In the genomic region with DNA sequence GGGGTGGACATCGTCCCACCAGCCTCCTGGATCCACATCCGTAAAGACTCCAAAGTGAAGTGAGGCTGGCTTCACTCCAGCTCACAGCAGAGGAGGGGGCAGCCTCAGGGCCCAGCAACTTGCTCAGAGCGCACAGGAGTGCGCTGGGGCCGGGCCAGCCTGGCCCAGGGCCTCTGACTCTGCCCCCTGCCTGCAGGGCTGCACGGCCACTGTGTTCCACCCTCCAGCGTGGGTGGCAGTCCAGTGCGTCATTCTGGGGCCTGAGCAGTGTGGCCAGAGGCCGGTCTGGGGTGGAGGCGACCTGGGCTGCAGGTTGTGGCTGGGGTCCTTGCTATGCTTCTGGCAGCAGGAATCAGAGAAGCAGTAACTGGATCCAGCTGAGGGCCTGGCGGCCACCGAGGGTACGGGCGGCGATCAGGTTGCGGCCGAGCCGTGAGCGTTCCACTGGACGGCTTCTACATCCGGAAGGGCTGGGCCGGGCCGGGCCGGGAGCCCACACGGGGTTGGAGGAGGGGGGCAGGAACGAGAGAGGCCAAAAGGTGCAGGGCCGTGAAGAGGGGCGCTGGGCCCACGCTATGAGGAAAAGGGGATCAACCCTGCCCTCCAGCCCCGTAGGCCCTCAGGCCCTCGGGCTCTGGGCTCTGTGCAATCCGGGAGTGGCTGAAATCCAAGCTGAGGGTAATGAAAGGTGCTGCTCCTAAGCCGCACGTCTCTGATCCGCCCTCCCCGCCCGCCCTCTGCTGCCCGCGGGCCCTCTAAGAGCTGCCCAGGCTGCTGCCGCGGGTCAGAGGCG, we compare ENCODE assay signal across 14 cellular contexts. TPM values are rescaled to one million over a fixed set of nuclear protein-coding genes. Genes with fewer than 3 reads are reported as not detected.
A peak's percentile ranks its signal among the peaks of the same experiment; 100 is the strongest.
DNase-seq lines count a peak whose midpoint lies in the region; ATAC-seq and TF ChIP-seq lines count a peak whose summit lies in the region.
"Had no signal": no experiment of that assay in that cellular context is flagged by ENCODE, and none has a peak within 500 bp of the region (broad histone marks: within the 10 kb centered on the region; RNA-seq: fewer than 3 reads in every experiment).

A gene with protein sequence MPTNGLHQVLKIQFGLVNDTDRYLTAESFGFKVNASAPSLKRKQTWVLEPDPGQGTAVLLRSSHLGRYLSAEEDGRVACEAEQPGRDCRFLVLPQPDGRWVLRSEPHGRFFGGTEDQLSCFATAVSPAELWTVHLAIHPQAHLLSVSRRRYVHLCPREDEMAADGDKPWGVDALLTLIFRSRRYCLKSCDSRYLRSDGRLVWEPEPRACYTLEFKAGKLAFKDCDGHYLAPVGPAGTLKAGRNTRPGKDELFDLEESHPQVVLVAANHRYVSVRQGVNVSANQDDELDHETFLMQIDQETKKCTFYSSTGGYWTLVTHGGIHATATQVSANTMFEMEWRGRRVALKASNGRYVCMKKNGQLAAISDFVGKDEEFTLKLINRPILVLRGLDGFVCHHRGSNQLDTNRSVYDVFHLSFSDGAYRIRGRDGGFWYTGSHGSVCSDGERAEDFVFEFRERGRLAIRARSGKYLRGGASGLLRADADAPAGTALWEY (plus strand): TSS at position 787 of the 793 bp plus-strand sequence. CDS start 155 bp downstream, outside the sequence.

- H3K27ac Mint-ChIP-seq in GM23338 = no peak within 1 kb of the TSS
- no peak within 1 kb of the TSS for H3K27ac Mint-ChIP-seq in chondrocyte (ENCODE audit: unreplicated experiment)
- no peak within 1 kb of the TSS for H3K27ac Mint-ChIP-seq in mesothelial cell of epicardium
- H3K27ac Mint-ChIP-seq: activated CD4-positive, alpha-beta memory T cell treated with anti-CD3 and anti-CD28 coated beads, Interleukin-2, amount 10 ng/mL, durations not matched to agents 7 days and 5 days; activated naive CD4-positive, alpha-beta T cell treated with anti-CD3 and anti-CD28 coated beads, Interleukin-2, amount 50 U/mL, for 24 hours; dendritic cell treated with granulocyte-macrophage colony-stimulating factor and Interleukin-4, amounts not matched to agents 40 ng/mL and 50 ng/mL, for 4 days; T-helper 1 cell treated with Interleukin-12 subunit alpha and Interleukin-12 subunit beta and Interleukin-4 antibody, amounts not matched to agents 30 μg/mL and 1 μg/mL, for 36 hours had no signal

- H3K4me3 Mint-ChIP-seq in GM23338 (no peak within 1 kb of the TSS), chondrocyte (ENCODE audit: unreplicated experiment) (no peak within 1 kb of the TSS), mesothelial cell of epicardium (no peak within 1 kb of the TSS)
- H3K4me3 Mint-ChIP-seq: activated CD4-positive, alpha-beta memory T cell treated with anti-CD3 and anti-CD28 coated beads, Interleukin-2, amount 10 ng/mL, durations not matched to agents 7 days and 5 days; activated naive CD4-positive, alpha-beta T cell treated with anti-CD3 and anti-CD28 coated beads, Interleukin-2, amount 50 U/mL, for 24 hours; dendritic cell treated with granulocyte-macrophage colony-stimulating factor and Interleukin-4, amounts not matched to agents 40 ng/mL and 50 ng/mL, for 4 days; T-helper 1 cell treated with Interleukin-12 subunit alpha and Interleukin-12 subunit beta and Interleukin-4 antibody, amounts not matched to agents 30 μg/mL and 1 μg/mL, for 36 hours had no signal

- DNase-seq in AG09319 (ENCODE audit: extremely low read depth, low read depth) (no peak), GM23338 (ENCODE audit: low spot score) (no peak), chondrocyte (ENCODE audit: low spot score) (no peak), mesothelial cell of epicardium (ENCODE audit: low spot score in 2 of 2, unreplicated experiment in 2 of 2) (no peak), HuH-7 (ENCODE audit: low spot score) (no peak), kidney tubule cell (ENCODE audit: low spot score) (no peak), medulla oblongata (ENCODE audit: extremely low spot score) (no peak), mucosa of gallbladder (ENCODE audit: low spot score) (no peak)
- DNase-seq: activated CD4-positive, alpha-beta memory T cell treated with anti-CD3 and anti-CD28 coated beads, Interleukin-2, amount 10 ng/mL, durations not matched to agents 7 days and 5 days; small intestine had no signal

- 0 out of 2 replicates have a peak, but pooled peaks cover 4% of the 10 kb centered on the region for H3K9me2 ChIP-seq in GM23338 (ENCODE audit: insufficient read depth)

- no peaks in the 10 kb centered on the region for H3K4me1 ChIP-seq in GM23338 (ENCODE audit: insufficient read depth)

- no peak within 1 kb of the TSS for H3K4me2 ChIP-seq in GM23338

- no peaks in the 10 kb centered on the region for H3K9me3 Mint-ChIP-seq in GM23338
- no peaks in the 10 kb centered on the region for H3K9me3 Mint-ChIP-seq in chondrocyte (ENCODE audit: low read depth)
- no peaks in the 10 kb centered on the region for H3K9me3 Mint-ChIP-seq in mesothelial cell of epicardium
- H3K9me3 Mint-ChIP-seq: activated CD4-positive, alpha-beta memory T cell treated with anti-CD3 and anti-CD28 coated beads, Interleukin-2, amount 10 ng/mL, durations not matched to agents 7 days and 5 days; activated naive CD4-positive, alpha-beta T cell treated with anti-CD3 and anti-CD28 coated beads, Interleukin-2, amount 50 U/mL, for 24 hours; dendritic cell treated with granulocyte-macrophage colony-stimulating factor and Interleukin-4, amounts not matched to agents 40 ng/mL and 50 ng/mL, for 4 days; T-helper 1 cell treated with Interleukin-12 subunit alpha and Interleukin-12 subunit beta and Interleukin-4 antibody, amounts not matched to agents 30 μg/mL and 1 μg/mL, for 36 hours had no signal

- H2AFZ ChIP-seq in GM23338 = no peak within 1 kb of the TSS

- peaks cover 18% of the 10 kb centered on the region for H3K27me3 Mint-ChIP-seq in GM23338 (ENCODE audit: insufficient read depth, low read depth, poor library complexity)
- no peaks in the 10 kb centered on the region for H3K27me3 Mint-ChIP-seq in chondrocyte (ENCODE audit: low read depth)
- no peaks in the 10 kb centered on the region for H3K27me3 Mint-ChIP-seq in mesothelial cell of epicardium (ENCODE audit: low read depth)
- H3K27me3 Mint-ChIP-seq: activated CD4-positive, alpha-beta memory T cell treated with anti-CD3 and anti-CD28 coated beads, Interleukin-2, amount 10 ng/mL, durations not matched to agents 7 days and 5 days had no signal

- H3K36me3 Mint-ChIP-seq in GM23338 (ENCODE audit: low read depth) (no peaks in the 10 kb centered on the region), chondrocyte (ENCODE audit: low read depth) (no peaks in the 10 kb centered on the region), mesothelial cell of epicardium (no peaks in the 10 kb centered on the region)
- H3K36me3 Mint-ChIP-seq: activated naive CD4-positive, alpha-beta T cell treated with anti-CD3 and anti-CD28 coated beads, Interleukin-2, amount 50 U/mL, for 24 hours had no signal

- TF ChIP-seq CTCF in AG09319 (IDR thresholded peaks at IDR 0.05; ENCODE audit: low read depth, low read length) (peak; percentile 19), GM23338 (conservative IDR thresholded peaks at IDR 0.05; ENCODE audit: low read depth in 2 of 2) (no peak), chondrocyte (IDR thresholded peaks at IDR 0.05) (peak; percentile 65), mesothelial cell of epicardium (IDR thresholded peaks at IDR 0.05; ENCODE audit: unreplicated experiment) (no peak)

- no peaks in the 10 kb centered on the region for H3F3A ChIP-seq in GM23338 (replicated peaks; ENCODE audit: low read depth)

- no peak within 1 kb of the TSS for H3K4me3 ChIP-seq in GM23338

- H4K20me1 ChIP-seq in GM23338 (replicated peaks; ENCODE audit: insufficient read depth) = no peaks in the 10 kb centered on the region

- no peaks in the 10 kb centered on the region for H3K79me2 ChIP-seq in GM23338 (replicated peaks; ENCODE audit: insufficient read depth)

- H3K27me3 ChIP-seq in GM23338 (ENCODE audit: insufficient read depth) = 0 out of 2 replicates have a peak, but pooled peaks cover under 1% of the 10 kb centered on the region

- H3K4me1 Mint-ChIP-seq in GM23338 = no peaks in the 10 kb centered on the region; the same call in 2 of the 3 replicates
- H3K4me1 Mint-ChIP-seq in chondrocyte (ENCODE audit: low read depth) = peaks cover 13% of the 10 kb centered on the region
- H3K4me1 Mint-ChIP-seq in mesothelial cell of epicardium = peaks cover 4% of the 10 kb centered on the region
- H3K4me1 Mint-ChIP-seq: activated CD4-positive, alpha-beta memory T cell treated with anti-CD3 and anti-CD28 coated beads, Interleukin-2, amount 10 ng/mL, durations not matched to agents 7 days and 5 days; activated naive CD4-positive, alpha-beta T cell treated with anti-CD3 and anti-CD28 coated beads, Interleukin-2, amount 50 U/mL, for 24 hours had no signal

- H3K27ac ChIP-seq in GM23338 (ENCODE audit: low read depth) = no peak within 1 kb of the TSS
- H3K27ac ChIP-seq: heart left ventricle had no signal

- H3K36me3 ChIP-seq in GM23338 (ENCODE audit: insufficient read depth) = no peaks in the 10 kb centered on the region
- H3K36me3 ChIP-seq: heart left ventricle had no signal

- ATAC-seq in GM23338 = peak; percentile 21

TF ChIP-seq in GM23338, 12 proteins besides CTCF, POLR2A, EP300 and RAD21 (continues in another document):
- TF ChIP-seq STAT1 (IDR thresholded peaks at IDR 0.05; ENCODE audit: unreplicated experiment) (no peak), ZNF114 (CRISPR knock-in tag; IDR thresholded peaks at IDR 0.05) (no peak)
- TF ChIP-seq, protein P1, sequence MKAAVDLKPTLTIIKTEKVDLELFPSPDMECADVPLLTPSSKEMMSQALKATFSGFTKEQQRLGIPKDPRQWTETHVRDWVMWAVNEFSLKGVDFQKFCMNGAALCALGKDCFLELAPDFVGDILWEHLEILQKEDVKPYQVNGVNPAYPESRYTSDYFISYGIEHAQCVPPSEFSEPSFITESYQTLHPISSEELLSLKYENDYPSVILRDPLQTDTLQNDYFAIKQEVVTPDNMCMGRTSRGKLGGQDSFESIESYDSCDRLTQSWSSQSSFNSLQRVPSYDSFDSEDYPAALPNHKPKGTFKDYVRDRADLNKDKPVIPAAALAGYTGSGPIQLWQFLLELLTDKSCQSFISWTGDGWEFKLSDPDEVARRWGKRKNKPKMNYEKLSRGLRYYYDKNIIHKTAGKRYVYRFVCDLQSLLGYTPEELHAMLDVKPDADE (IDR thresholded peaks at IDR 0.05) = no peak

RNA-seq across cellular contexts. Expression of the gene that starts here (rescaled TPM):
- total RNA-seq in GM23338 (2014; rRNA removed; shearing (Covaris generic)) = 1.6 TPM in 1 of 2 replicates, not detected in the other
- 0.13 TPM in 1 of 2 replicates, not detected in the other for polyA plus RNA-seq in GM23338 (2016; fragmentation: Nextera tagmentation; extraction: Ambion mirVana)
- total RNA-seq in chondrocyte (4.1 to 6.1 TPM (median 5.3 TPM) in 3 replicates), mesothelial cell of epicardium (13.0 to 17.3 TPM (median 13.3 TPM) in 3 replicates), mucosa of gallbladder (1.4 TPM)

Comparison
In these comparisons a context has a peak if more than half of its experiments do, and no peak if none do; other contexts are left out.
1. CTCF ChIP-seq: peak in AG09319 (single experiment) and chondrocyte (single experiment); none in GM23338 (0 of 2) and mesothelial cell of epicardium (single experiment).